ENCODE assay signal across 17 cellular contexts in genomic region chr7:121002-121401, GRCh38.
DNase-seq lines count a peak whose midpoint lies in the region; ATAC-seq and TF ChIP-seq lines count a peak whose summit lies in the region.
"Had no signal": no experiment of that assay in that cellular context is flagged by ENCODE, and none has a peak within 500 bp of the region (broad histone marks: within the 10 kb centered on the region; RNA-seq: fewer than 3 reads in every experiment).

No MANE protein-coding gene starts in this region.

- H3K9me3 ChIP-seq in testis (no peaks in the 10 kb centered on the region), gastroesophageal sphincter (no peaks in the 10 kb centered on the region)
- H3K9me3 ChIP-seq: Caco-2, MG63, Peyer's patch had no signal

- H3K36me3 ChIP-seq in testis (ENCODE audit: low read depth, missing control alignments) (no peaks in the 10 kb centered on the region), gastroesophageal sphincter (no peaks in the 10 kb centered on the region)
- H3K36me3 ChIP-seq: MG63, Peyer's patch had no signal

- no peaks in the 10 kb centered on the region for H3K27me3 ChIP-seq in HL-60 (ENCODE audit: insufficient read depth, poor library complexity, severe bottlenecking)
- no peaks in the 10 kb centered on the region for H3K27me3 ChIP-seq in testis
- H3K27me3 ChIP-seq in gastroesophageal sphincter: no peaks in the 10 kb centered on the region
- H3K27me3 ChIP-seq: MG63, Peyer's patch had no signal

- ATAC-seq in gastroesophageal sphincter: no peak

- no peak overlapping the region for H3K4me3 ChIP-seq in HL-60 (replicated peaks; ENCODE audit: insufficient read depth, low read length)
- no peak overlapping the region for H3K4me3 ChIP-seq in coronary artery
- no peak overlapping the region for H3K4me3 ChIP-seq in testis
- no peak overlapping the region for H3K4me3 ChIP-seq in gastroesophageal sphincter
- H3K4me3 ChIP-seq: MG63, Peyer's patch had no signal

- no peak for TF ChIP-seq CTCF in HL-60 (IDR thresholded peaks at IDR 0.05; ENCODE audit: insufficient read depth, low read length)
- TF ChIP-seq CTCF in coronary artery (IDR thresholded peaks at IDR 0.05): no peak
- TF ChIP-seq CTCF in testis (IDR thresholded peaks at IDR 0.05): no peak
- no peak for TF ChIP-seq CTCF in gastroesophageal sphincter (IDR thresholded peaks at IDR 0.05)

- TF ChIP-seq POLR2A in testis (IDR thresholded peaks at IDR 0.05) (no peak), gastroesophageal sphincter (IDR thresholded peaks at IDR 0.05) (no peak)

- H3K27ac ChIP-seq in HL-60 (replicated peaks): peak overlapping the region; percentile 99; the same call in 1 of the 2 replicates
- H3K27ac ChIP-seq in coronary artery: no peak overlapping the region
- H3K27ac ChIP-seq in testis: peak overlapping the region; percentile 31 to 55
- no peak overlapping the region for H3K27ac ChIP-seq in gastroesophageal sphincter
- H3K27ac ChIP-seq: Peyer's patch had no signal

- no peak for TF ChIP-seq EP300 in gastroesophageal sphincter (IDR thresholded peaks at IDR 0.05)

- DNase-seq in HL-60 (ENCODE audit: low read depth in 1 of 2, low spot score in 1 of 2): no peak
- DNase-seq in coronary artery (ENCODE audit: low spot score): peak; percentile 62
- DNase-seq in mesenteric fat pad (ENCODE audit: low spot score): peak; percentile 60
- DNase-seq in testis: no peak
- DNase-seq in HuH-7 (ENCODE audit: low spot score): no peak
- no peak for DNase-seq in activated CD4-positive, alpha-beta T cell treated with anti-CD3 and anti-CD28 coated beads, Interleukin-2, amount 50 U/mL, for 4 hours
- DNase-seq: AML-193, Caco-2, DMS153, Karpas-422, MG63, NCI-H1092 treated with DMSO at 0.1 percent for 48 hours, NCI-H1694, NCI-H2227 treated with DMSO at 0.1 percent for 48 hours, NCI-H524 had no signal

- WGBS in testis, 2 donors: 75 to 96% methylated on average over 13 of the region's 13 CpGs
- WGBS in gastroesophageal sphincter (ENCODE audit: low coverage in 1 of 2), 2 donors: 77 to 95% methylated on average over 5 to 8 of the region's 13 CpGs

- intact Hi-C loops in testis (cut with DNase I; ENCODE audit: low total_unique reads): no loop called here

- H3K4me1 ChIP-seq in testis (peaks cover 44% of the 10 kb centered on the region), gastroesophageal sphincter (peaks cover 0 to 31% (median 5%) of the 10 kb centered on the region in 3 donors)
- H3K4me1 ChIP-seq: Caco-2, Peyer's patch had no signal

Comparison
In these comparisons a context has a peak if more than half of its experiments do, and no peak if none do; other contexts are left out.
1. DNase-seq: peak in coronary artery (single experiment) and mesenteric fat pad (single experiment); none in HL-60 (0 of 2), testis (single experiment), HuH-7 (single experiment) and activated CD4-positive, alpha-beta T cell treated with anti-CD3 and anti-CD28 coated beads, Interleukin-2, amount 50 U/mL, for 4 hours (0 of 2).
2. H3K27ac ChIP-seq: peak in HL-60 (single experiment) and testis (2 of 2); none in coronary artery (0 of 2) and gastroesophageal sphincter (0 of 4).